In genomic region chr4:128737098-128737513, GRCh38 we compare ENCODE assay signal across 19 cellular contexts.
DNase-seq lines count a peak whose midpoint lies in the region; ATAC-seq, FAIRE-seq and TF ChIP-seq lines count a peak whose summit lies in the region.
"Had no signal": no experiment of that assay in that cellular context is flagged by ENCODE, and none has a peak within 500 bp of the region (broad histone marks: within the 10 kb centered on the region; RNA-seq: fewer than 3 reads in every experiment).

No MANE protein-coding gene starts in this region.

- no peak overlapping the region for H4K91ac ChIP-seq in IMR-90 (ENCODE audit: insufficient read depth, low read depth, low read length)

- no peak overlapping the region for H3K23ac ChIP-seq in IMR-90 (ENCODE audit: low read depth, low read length)

- H3K4ac ChIP-seq in IMR-90 (ENCODE audit: low read depth, low read length), result no peak overlapping the region

- H3K4me2 ChIP-seq in IMR-90 (ENCODE audit: low read depth, low read length), result no peak overlapping the region

- ATAC-seq in IMR-90 (ENCODE audit: low read depth), result no peak
- peak; percentile 28 to 76 (median 70) for ATAC-seq in heart left ventricle
- ATAC-seq: activated T-cell treated with anti-CD3 and anti-CD28 coated beads, Interleukin-2, amount 50 U/mL, for 4 hours; natural killer cell treated with Interleukin-12 subunit alpha and Interleukin-12 subunit beta and Interleukin-15 and Interleukin-18, amount 100 ng/mL, for 72 hours had no signal

- H3K9me3 ChIP-seq in IMR-90 (ENCODE audit: control insufficient read depth, insufficient read depth, low read length) (no peaks in the 10 kb centered on the region), heart left ventricle (peaks cover 0 to 3% (median 0%) of the 10 kb centered on the region in 12 donors), small intestine (ENCODE audit: control insufficient read depth, low read depth) (no peaks in the 10 kb centered on the region)

- no peak overlapping the region for H4K8ac ChIP-seq in IMR-90 (ENCODE audit: low read depth in 2 of 2, low read length in 2 of 2)

- BruUV-seq in IMR-90 (replicated peaks; lab: Mats Ljungman, UMichigan), result no TSS peak

- no peak overlapping the region for H3K27ac ChIP-seq in IMR-90 (ENCODE audit: insufficient read depth, low read length)
- H3K27ac ChIP-seq in VCaP, result peak overlapping the region; percentile 58
- H3K27ac ChIP-seq in heart left ventricle, result peak overlapping the region in 2 of 12 donors; percentile 4 to 32
- H3K27ac ChIP-seq in small intestine (ENCODE audit: low read depth in 1 of 2, low read length in 1 of 2), result no peak overlapping the region
- H3K27ac ChIP-seq in caudate nucleus (ENCODE audit: low read depth, low read length), result no peak overlapping the region
- H3K27ac ChIP-seq: HL-60 had no signal

- no peaks in the 10 kb centered on the region for H3K4me1 ChIP-seq in IMR-90 (ENCODE audit: control insufficient read depth, insufficient read depth, low read length)
- H3K4me1 ChIP-seq in heart left ventricle, result peaks cover 0 to 4% (median 0%) of the 10 kb centered on the region in 12 donors
- H3K4me1 ChIP-seq in small intestine (ENCODE audit: control insufficient read depth in 2 of 2, insufficient read depth in 1 of 2, low read depth in 1 of 2, low read length in 1 of 2), result no peaks in the 10 kb centered on the region

- TF ChIP-seq CTCF in IMR-90 (conservative IDR thresholded peaks at IDR 0.05; ENCODE audit: low read depth, low read length), result no peak
- no peak for TF ChIP-seq CTCF in VCaP (conservative IDR thresholded peaks at IDR 0.05)
- TF ChIP-seq CTCF in heart left ventricle (IDR thresholded peaks at IDR 0.05), result no peak

- CTCF ChIA-PET in IMR-90 (lab: Yijun Ruan, JAX), result no interaction called here

- POLR2A ChIA-PET in IMR-90 (lab: Charles Lee; ENCODE audit: unreplicated experiment), result no interaction called here

- H4K20me1 ChIP-seq in IMR-90 (ENCODE audit: insufficient read depth, low read length), result no peaks in the 10 kb centered on the region

- H3K9ac ChIP-seq in IMR-90 (ENCODE audit: low read depth, low read length), result no peak overlapping the region

- no peak for TF ChIP-seq POLR2A in IMR-90 (IDR thresholded peaks at IDR 0.05; ENCODE audit: low read depth, low read length)
- TF ChIP-seq POLR2A in heart left ventricle (IDR thresholded peaks at IDR 0.05), result no peak

- TF ChIP-seq RAD21 in IMR-90 (IDR thresholded peaks at IDR 0.05; ENCODE audit: low read length), result no peak

- dilution Hi-C loops in IMR-90 (cut with HindIII; ENCODE audit: low sequenced_read_pairs, unreplicated experiment), result no loop called here

- no peaks in the 10 kb centered on the region for H3K9me1 ChIP-seq in IMR-90 (ENCODE audit: insufficient read depth, low read length)

- H3K4me3 ChIP-seq in IMR-90 (ENCODE audit: insufficient read depth, low read depth, low read length) (no peak overlapping the region), heart left ventricle (no peak overlapping the region), small intestine (ENCODE audit: low read depth in 1 of 2, low read length in 2 of 2) (no peak overlapping the region)

- H3K18ac ChIP-seq in IMR-90 (ENCODE audit: low read depth, low read length), result no peak overlapping the region

- H4K5ac ChIP-seq in IMR-90 (ENCODE audit: low read depth, low read length), result no peak overlapping the region

- in situ Hi-C loops in IMR-90 (cut with MboI; ENCODE audit: low sequenced_read_pairs), result no loop called here

- H3K36me3 ChIP-seq in IMR-90 (ENCODE audit: control insufficient read depth, insufficient read depth, low read length) (no peaks in the 10 kb centered on the region), heart left ventricle (no peaks in the 10 kb centered on the region), small intestine (ENCODE audit: control insufficient read depth in 2 of 2, insufficient read depth in 2 of 2, low read length in 2 of 2) (no peaks in the 10 kb centered on the region)

- no peak for DNase-seq in IMR-90
- DNase-seq in heart left ventricle, result peak in 3 of 5 donors; percentile 24 to 64 (median 40)
- peak; percentile 36 for DNase-seq in small intestine
- DNase-seq in activated CD4-positive, alpha-beta T cell treated with anti-CD3 and anti-CD28 coated beads for 48 hours, result no peak
- DNase-seq in NCI-H446 treated with DMSO at 0.1 percent for 48 hours (lab: John Stamatoyannopoulos, UW), result no peak
- no peak for DNase-seq in caudate nucleus (lab: John Stamatoyannopoulos, UW)
- DNase-seq: activated CD4-positive, alpha-beta memory T cell treated with anti-CD3 and anti-CD28 coated beads for 36 hours; activated naive CD4-positive, alpha-beta T cell treated with anti-CD3 and anti-CD28 coated beads for 36 hours; activated T-cell treated with anti-CD3 and anti-CD28 coated beads, Interleukin-2, amount 50 U/mL, for 4 hours; DMS79 treated with DMSO at 0.1 percent for 48 hours; HFFc6; hippocampal formation; kidney; mesenchymal stem cell; NCI-H1048; NCI-H2029 had no signal

- H2BK120ac ChIP-seq in IMR-90 (ENCODE audit: low read depth, low read length), result no peak overlapping the region

- H3K14ac ChIP-seq in IMR-90 (replicated peaks; ENCODE audit: low read depth, low read length), result 0 out of 2 replicates have a peak overlapping the region, but pooled peaks have one; percentile 32

- no peak overlapping the region for H2AK5ac ChIP-seq in IMR-90 (ENCODE audit: low read depth, low read length)

- H3K27me3 ChIP-seq in IMR-90 (ENCODE audit: control insufficient read depth, insufficient read depth, low read length) (no peaks in the 10 kb centered on the region), heart left ventricle (no peaks in the 10 kb centered on the region), small intestine (ENCODE audit: control insufficient read depth in 2 of 2, insufficient read depth in 2 of 2, low read length in 2 of 2) (no peaks in the 10 kb centered on the region)

- no peak overlapping the region for H2AFZ ChIP-seq in IMR-90 (replicated peaks; ENCODE audit: low read length, poor library complexity)

- FAIRE-seq in small intestine (lab: Jason Lieb, UNC), result no peak
- FAIRE-seq: kidney had no signal

- no peak overlapping the region for H2AK9ac ChIP-seq in IMR-90 (replicated peaks; ENCODE audit: low read depth, low read length, poor library complexity)

- WGBS in IMR-90 (ENCODE audit: extremely low coverage in 2 of 2, insufficient read length in 1 of 2), 2 experiments, result 80% methylated on average over 5 of the region's 9 CpGs; no CpG with 5 or more reads in 1 of the 2 experiments
- 39 to 56% (median 48%) methylated on average over 8 to 9 of the region's 9 CpGs for WGBS in heart left ventricle, 4 donors
- 62 to 87% (median 79%) methylated on average over 9 of the region's 9 CpGs for WGBS in small intestine, 3 donors

- H2BK5ac ChIP-seq in IMR-90 (ENCODE audit: low read depth, low read length, poor library complexity, severe bottlenecking), result no peak overlapping the region

- H3K79me1 ChIP-seq in IMR-90 (ENCODE audit: low read depth in 1 of 2, low read length in 2 of 2), result no peaks in the 10 kb centered on the region

- no peak overlapping the region for H3K56ac ChIP-seq in IMR-90 (ENCODE audit: extremely low read depth, insufficient read depth, low read length)

- no peak overlapping the region for H2BK20ac ChIP-seq in IMR-90 (ENCODE audit: low read depth, low read length)

- intact Hi-C loops in IMR-90 (cut with micrococcal nuclease), result no loop called here
- intact Hi-C loops in heart left ventricle (cut with DNase I), result loop anchor here in 1 of 10 donors (10.0 kb wide), 1 partner anchor 68 kb away; the partner anchor contains the start of gene JADE1

- H2BK15ac ChIP-seq in IMR-90 (ENCODE audit: low read depth, low read length), result no peak overlapping the region

TF ChIP-seq in IMR-90, 13 proteins besides CTCF, POLR2A, EP300 and RAD21:
- TF ChIP-seq SMC3 (IDR thresholded peaks at IDR 0.05; ENCODE audit: low read depth, low read length) (no peak), NFE2L2 (IDR thresholded peaks at IDR 0.05; ENCODE audit: low read depth, low read length) (no peak), MAZ (IDR thresholded peaks at IDR 0.05; ENCODE audit: borderline replicate concordance, low read depth, low read length) (no peak), RFX5 (IDR thresholded peaks at IDR 0.05; ENCODE audit: low read depth, low read length) (no peak), ELK1 (IDR thresholded peaks at IDR 0.05; ENCODE audit: borderline replicate concordance, low read depth, low read length) (no peak), RCOR1 (IDR thresholded peaks at IDR 0.05; ENCODE audit: insufficient replicate concordance, low read length) (no peak), CEBPB (IDR thresholded peaks at IDR 0.05; ENCODE audit: low read depth, low read length) (no peak), BHLHE40 (IDR thresholded peaks at IDR 0.05; ENCODE audit: low read depth, low read length) (no peak), CHD1 (IDR thresholded peaks at IDR 0.05; ENCODE audit: low read depth, low read length) (no peak), MAFK (IDR thresholded peaks at IDR 0.05; ENCODE audit: low read depth, low read length) (no peak), FOS (IDR thresholded peaks at IDR 0.05; ENCODE audit: low read depth, low read length) (no peak), MXI1 (IDR thresholded peaks at IDR 0.05; ENCODE audit: borderline replicate concordance, low read depth, low read length) (no peak), USF2 (IDR thresholded peaks at IDR 0.05; ENCODE audit: low read depth, low read length) (no peak)

Comparison
In these comparisons a context has a peak if more than half of its experiments do, and no peak if none do; other contexts are left out.
1. DNase-seq: peak in heart left ventricle (3 of 5) and small intestine (single experiment); none in IMR-90 (single experiment), activated CD4-positive, alpha-beta T cell treated with anti-CD3 and anti-CD28 coated beads for 48 hours (single experiment), NCI-H446 treated with DMSO at 0.1 percent for 48 hours (single experiment) and caudate nucleus (0 of 61).